ENCODE assay signal across 9 cellular contexts in the genomic region with DNA sequence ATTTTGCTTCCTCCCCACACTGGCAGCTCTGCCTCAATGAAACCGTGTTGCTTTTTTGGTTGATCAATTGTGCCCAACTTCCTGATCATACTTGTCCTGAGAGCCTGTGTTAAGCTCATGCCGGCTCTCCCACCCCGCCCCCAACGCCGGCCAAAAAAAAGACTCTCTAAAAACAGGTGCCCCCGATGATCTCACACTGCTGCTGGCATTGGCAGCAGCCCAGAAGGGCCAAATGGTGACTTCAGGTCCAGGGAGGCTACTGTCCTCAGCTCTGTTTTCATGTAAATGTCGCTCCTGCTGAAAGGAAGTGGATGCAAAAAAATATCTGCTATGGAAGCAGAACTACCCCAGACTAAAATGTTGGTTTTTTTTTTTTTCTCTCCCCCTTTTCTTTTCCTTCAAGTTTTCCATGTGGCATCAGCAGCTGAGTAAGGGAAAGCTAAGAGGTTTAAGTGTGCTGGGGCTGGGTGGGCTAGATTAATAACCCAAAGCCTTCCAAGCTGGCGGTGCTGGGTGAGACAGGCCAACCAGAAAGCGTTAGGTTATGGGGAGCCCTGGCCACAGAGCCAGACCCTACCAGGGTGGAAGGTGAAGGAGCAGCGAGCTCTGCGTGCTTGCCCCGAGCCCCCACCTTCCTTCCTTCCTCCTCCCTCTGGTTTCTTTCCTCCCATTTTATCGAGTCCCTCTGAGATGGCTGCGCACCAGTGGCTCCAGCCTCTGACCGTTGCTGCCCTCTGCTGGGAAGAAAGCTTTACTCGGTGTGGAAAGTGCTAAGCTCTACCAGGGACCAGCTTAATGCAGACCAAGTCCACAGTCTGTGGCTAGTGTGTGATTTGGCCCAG.
DNase-seq lines count a peak whose midpoint lies in the region; ATAC-seq and TF ChIP-seq lines count a peak whose summit lies in the region.
"Had no signal": no experiment of that assay in that cellular context is flagged by ENCODE, and none has a peak within 500 bp of the region (broad histone marks: within the 10 kb centered on the region; RNA-seq: fewer than 3 reads in every experiment).

No MANE protein-coding gene starts in this region.

- peak; percentile 85 for DNase-seq in COLO668 (lab: John Stamatoyannopoulos, UW; ENCODE audit: unreplicated experiment)
- DNase-seq in NCI-H82 treated with DMSO at 0.1 percent for 48 hours (lab: John Stamatoyannopoulos, UW; ENCODE audit: unreplicated experiment), result peak; percentile 52
- DNase-seq in activated CD8-positive, alpha-beta memory T cell treated with anti-CD3 and anti-CD28 coated beads, Interleukin-2, amount 50 U/mL, for 48 hours, result peak; percentile 81
- DNase-seq in erythroblast (lab: John Stamatoyannopoulos, UW), result peak; percentile 58 to 80
- DNase-seq in stimulated activated effector memory CD8-positive, alpha-beta T cell treated with anti-CD3 and anti-CD28 coated beads, Interleukin-12 subunit alpha, Interleukin-12 subunit beta, amount 100 ng/mL, for 72 hours (ENCODE audit: low spot score in 2 of 2), result peak; percentile 32 to 74

- H3K36me3 Mint-ChIP-seq in stimulated activated effector memory CD8-positive, alpha-beta T cell treated with anti-CD3 and anti-CD28 coated beads, Interleukin-12 subunit alpha, Interleukin-12 subunit beta, amount 100 ng/mL, for 72 hours, result no peaks in the 10 kb centered on the region

- H3K9ac ChIP-seq in mucosa of rectum (ENCODE audit: low read depth in 1 of 2, low read length in 2 of 2), result no peak overlapping the region

- no peaks in the 10 kb centered on the region for H3K27me3 ChIP-seq in mucosa of rectum (ENCODE audit: control insufficient read depth in 2 of 2, insufficient read depth in 2 of 2, low read length in 2 of 2)

- H3K4me1 Mint-ChIP-seq in stimulated activated effector memory CD8-positive, alpha-beta T cell treated with anti-CD3 and anti-CD28 coated beads, Interleukin-12 subunit alpha, Interleukin-12 subunit beta, amount 100 ng/mL, for 72 hours, result peaks cover 13% of the 10 kb centered on the region

- H3K27ac ChIP-seq in mucosa of rectum (ENCODE audit: low read depth in 2 of 2, low read length in 2 of 2), result no peak overlapping the region

- H3K4me3 ChIP-seq in mucosa of rectum (ENCODE audit: low read length in 2 of 2), result peak overlapping the region; percentile 36 to 41

- H3K9me3 Mint-ChIP-seq in stimulated activated effector memory CD8-positive, alpha-beta T cell treated with anti-CD3 and anti-CD28 coated beads, Interleukin-12 subunit alpha, Interleukin-12 subunit beta, amount 100 ng/mL, for 72 hours, result no peaks in the 10 kb centered on the region
- H3K9me3 Mint-ChIP-seq: dendritic cell treated with granulocyte-macrophage colony-stimulating factor and Interleukin-4, amounts not matched to agents 40 ng/mL and 50 ng/mL, for 4 days had no signal

- H3K27ac Mint-ChIP-seq in stimulated activated effector memory CD8-positive, alpha-beta T cell treated with anti-CD3 and anti-CD28 coated beads, Interleukin-12 subunit alpha, Interleukin-12 subunit beta, amount 100 ng/mL, for 72 hours, result no peak overlapping the region
- H3K27ac Mint-ChIP-seq: dendritic cell treated with granulocyte-macrophage colony-stimulating factor and Interleukin-4, amounts not matched to agents 40 ng/mL and 50 ng/mL, for 4 days had no signal

- no peaks in the 10 kb centered on the region for H3K9me3 ChIP-seq in mucosa of rectum (ENCODE audit: control insufficient read depth in 2 of 2, low read length in 2 of 2)

- no peak for TF ChIP-seq POLR2A in erythroblast (IDR thresholded peaks at IDR 0.05; ENCODE audit: low read length)

- H3K4me1 ChIP-seq in mucosa of rectum (ENCODE audit: control insufficient read depth in 2 of 2, insufficient read depth in 2 of 2, low read length in 2 of 2), result no peaks in the 10 kb centered on the region

- no peaks in the 10 kb centered on the region for H3K36me3 ChIP-seq in mucosa of rectum (ENCODE audit: control insufficient read depth in 2 of 2, insufficient read depth in 2 of 2, low read length in 2 of 2)

- H3K4me3 Mint-ChIP-seq in stimulated activated effector memory CD8-positive, alpha-beta T cell treated with anti-CD3 and anti-CD28 coated beads, Interleukin-12 subunit alpha, Interleukin-12 subunit beta, amount 100 ng/mL, for 72 hours, result no peak overlapping the region
- H3K4me3 Mint-ChIP-seq: dendritic cell treated with granulocyte-macrophage colony-stimulating factor and Interleukin-4, amounts not matched to agents 40 ng/mL and 50 ng/mL, for 4 days had no signal

- ATAC-seq in GM19452 (IDR thresholded peaks at IDR 0.05; ENCODE audit: unreplicated experiment) (peak; percentile 91), HG03571 (IDR thresholded peaks at IDR 0.05; ENCODE audit: unreplicated experiment) (peak; percentile 92)
- peak; percentile 77 for ATAC-seq in stimulated activated effector memory CD8-positive, alpha-beta T cell treated with anti-CD3 and anti-CD28 coated beads, Interleukin-12 subunit alpha, Interleukin-12 subunit beta, amount 100 ng/mL, for 72 hours
